Comparison of ENCODE assay signal across 11 cellular contexts in genomic region chr5:134227786-134228185, GRCh38. TPM values are rescaled to one million over a fixed set of nuclear protein-coding genes. Genes with fewer than 3 reads are reported as not detected.
DNase-seq lines count a peak whose midpoint lies in the region; ATAC-seq, FAIRE-seq and TF ChIP-seq lines count a peak whose summit lies in the region.
"Had no signal": no experiment of that assay in that cellular context is flagged by ENCODE, and none has a peak within 500 bp of the region (broad histone marks: within the 10 kb centered on the region; RNA-seq: fewer than 3 reads in every experiment).

No MANE protein-coding gene starts in this region.

- H3K4me1 ChIP-seq in HEK293 (ENCODE audit: control insufficient read depth, insufficient read depth, low read length), result no peaks in the 10 kb centered on the region; the same call in 1 of the 2 replicates
- H3K4me1 ChIP-seq in astrocyte (ENCODE audit: insufficient read depth, low read length), result peaks cover 17% of the 10 kb centered on the region
- peaks cover 25% of the 10 kb centered on the region for H3K4me1 ChIP-seq in psoas muscle

- peaks cover 26% of the 10 kb centered on the region for H3K4me1 Mint-ChIP-seq in T-helper 2 cell treated with Interferon-gamma antibody and Interleukin-4, amounts not matched to agents 5 μg/mL and 100 μg/mL, for 36 hours (ENCODE audit: low read depth)
- H3K4me1 Mint-ChIP-seq in astrocyte (ENCODE audit: low read depth, unreplicated experiment), result peaks cover 5% of the 10 kb centered on the region
- H3K4me1 Mint-ChIP-seq in nephron progenitor cell, result peaks cover 37% of the 10 kb centered on the region

- peaks cover 4% of the 10 kb centered on the region for H3K27me3 Mint-ChIP-seq in T-helper 2 cell treated with Interferon-gamma antibody and Interleukin-4, amounts not matched to agents 5 μg/mL and 100 μg/mL, for 36 hours (ENCODE audit: low read depth)
- H3K27me3 Mint-ChIP-seq in astrocyte (ENCODE audit: low read depth, unreplicated experiment), result no peaks in the 10 kb centered on the region
- H3K27me3 Mint-ChIP-seq in nephron progenitor cell (ENCODE audit: low read depth, poor library complexity), result peaks cover 12% of the 10 kb centered on the region

- FAIRE-seq in astrocyte (lab: Jason Lieb, UNC), result no peak
- FAIRE-seq: A204.1 had no signal

- WGBS in psoas muscle, 3 donors, result 79 to 82% (median 81%) methylated on average over 3 of the region's 3 CpGs

- TF ChIP-seq CTCF in HEK293 (tag by site-specific recombination; IDR thresholded peaks at IDR 0.05), result no peak
- TF ChIP-seq CTCF in astrocyte (IDR thresholded peaks at IDR 0.05; ENCODE audit: insufficient read depth, low read depth, low read length), result no peak
- no peak for TF ChIP-seq CTCF in nephron progenitor cell (IDR thresholded peaks at IDR 0.05)
- no peak for TF ChIP-seq CTCF in psoas muscle (IDR thresholded peaks at IDR 0.05)

- no peaks in the 10 kb centered on the region for H3K9me3 ChIP-seq in HEK293 (ENCODE audit: control insufficient read depth, insufficient read depth, low read depth, low read length)
- H3K9me3 ChIP-seq in astrocyte (ENCODE audit: insufficient read depth, low read depth, low read length), result no peaks in the 10 kb centered on the region
- H3K9me3 ChIP-seq in psoas muscle, result no peaks in the 10 kb centered on the region
- H3K9me3 ChIP-seq: mucosa of descending colon, thyroid gland had no signal

- no peak for DNase-seq in T-helper 2 cell treated with Interferon-gamma antibody and Interleukin-4, amounts not matched to agents 5 μg/mL and 100 μg/mL, for 36 hours (ENCODE audit: low spot score)
- DNase-seq in T-helper 2 cell, result no peak
- no peak for DNase-seq in astrocyte (ENCODE audit: low read depth)
- DNase-seq in nephron progenitor cell, result no peak
- DNase-seq in NK-92 treated with Interleukin-12 subunit alpha and Interleukin-12 subunit beta, amount 100 ng/mL, for 24 hours (lab: John Stamatoyannopoulos, UW), result no peak
- DNase-seq in cerebellum (ENCODE audit: low spot score), result no peak
- DNase-seq in psoas muscle, result no peak

- H3K79me2 ChIP-seq in astrocyte (ENCODE audit: insufficient read depth, low read length), result peaks cover 44% of the 10 kb centered on the region

- ATAC-seq in psoas muscle, result no peak

- H3K36me3 ChIP-seq in HEK293 (ENCODE audit: control insufficient read depth in 2 of 2, insufficient read depth in 1 of 2, low read length in 2 of 2), result peaks cover 0 to 8% of the 10 kb centered on the region in 2 experiments; a peak in 1 of 3 replicates
- H3K36me3 ChIP-seq in astrocyte (ENCODE audit: insufficient read depth, low read length), result no peaks in the 10 kb centered on the region
- H3K36me3 ChIP-seq in psoas muscle (ENCODE audit: insufficient read depth in 1 of 2, low read depth in 1 of 2), result no peaks in the 10 kb centered on the region
- H3K36me3 ChIP-seq: thyroid gland had no signal

- CTCF ChIA-PET in HEK293 (lab: Yijun Ruan, JAX), result interaction anchor here (1.1 kb wide), 1 partner anchor 62 kb away, joined by 3 read pairs; no protein-coding TSS in a partner anchor

- H3K4me3 ChIP-seq in HEK293 (ENCODE audit: low read depth, low read length) (no peak overlapping the region), astrocyte (ENCODE audit: insufficient read depth, low read depth, low read length) (no peak overlapping the region), psoas muscle (no peak overlapping the region)
- H3K4me3 ChIP-seq: mucosa of descending colon had no signal

- no peaks in the 10 kb centered on the region for H3K9me3 Mint-ChIP-seq in T-helper 2 cell treated with Interferon-gamma antibody and Interleukin-4, amounts not matched to agents 5 μg/mL and 100 μg/mL, for 36 hours
- H3K9me3 Mint-ChIP-seq in astrocyte (ENCODE audit: unreplicated experiment) (no peaks in the 10 kb centered on the region), nephron progenitor cell (no peaks in the 10 kb centered on the region)

- intact Hi-C loops in psoas muscle (cut with DNase I), result loop anchor here (2.0 to 5.0 kb wide), 2 partner anchors 13 to 35 kb away; no protein-coding TSS in a partner anchor

- POLR2A ChIA-PET in HEK293 (lab: Yijun Ruan, JAX), result interaction anchor here (1.2 to 4.0 kb wide), 3 partner anchors 11 to 181 kb away, joined by 3 to 47 read pairs (median 10); no protein-coding TSS in a partner anchor

- H3K27ac ChIP-seq in HEK293 (ENCODE audit: extremely low read depth, low read depth, low read length) (no peak overlapping the region), astrocyte (ENCODE audit: low read depth, low read length) (no peak overlapping the region), psoas muscle (no peak overlapping the region)

- H3K4me2 ChIP-seq in astrocyte (ENCODE audit: low read length), result no peak overlapping the region

- peak overlapping the region; percentile 80 for H3K4me3 Mint-ChIP-seq in T-helper 2 cell treated with Interferon-gamma antibody and Interleukin-4, amounts not matched to agents 5 μg/mL and 100 μg/mL, for 36 hours
- peak overlapping the region; percentile 91 for H3K4me3 Mint-ChIP-seq in astrocyte (ENCODE audit: unreplicated experiment)
- peak overlapping the region; percentile 99 for H3K4me3 Mint-ChIP-seq in nephron progenitor cell

- no peak overlapping the region for H3K9ac ChIP-seq in astrocyte (ENCODE audit: low read length)

- H2AFZ ChIP-seq in astrocyte (ENCODE audit: low read depth, low read length), result no peak overlapping the region

- H3K27me3 ChIP-seq in astrocyte (ENCODE audit: insufficient read depth, low read length) (no peaks in the 10 kb centered on the region), psoas muscle (ENCODE audit: insufficient read depth in 3 of 3, low read length in 2 of 3) (no peaks in the 10 kb centered on the region)
- H3K27me3 ChIP-seq: thyroid gland had no signal

- peaks cover 23% of the 10 kb centered on the region for H3K36me3 Mint-ChIP-seq in T-helper 2 cell treated with Interferon-gamma antibody and Interleukin-4, amounts not matched to agents 5 μg/mL and 100 μg/mL, for 36 hours (ENCODE audit: low read depth)
- no peaks in the 10 kb centered on the region for H3K36me3 Mint-ChIP-seq in astrocyte (ENCODE audit: low read depth, unreplicated experiment)
- H3K36me3 Mint-ChIP-seq in nephron progenitor cell (ENCODE audit: low read depth), result peaks cover 8% of the 10 kb centered on the region

- H3K27ac Mint-ChIP-seq in T-helper 2 cell treated with Interferon-gamma antibody and Interleukin-4, amounts not matched to agents 5 μg/mL and 100 μg/mL, for 36 hours, result peak overlapping the region; percentile 98
- H3K27ac Mint-ChIP-seq in astrocyte (ENCODE audit: unreplicated experiment) (no peak overlapping the region), nephron progenitor cell (no peak overlapping the region)

- peaks cover 26% of the 10 kb centered on the region for H4K20me1 ChIP-seq in astrocyte (ENCODE audit: insufficient read depth, low read length)

TF ChIP-seq in HEK293, 187 proteins besides CTCF, POLR2A, EP300 and RAD21:
- no peak for TF ChIP-seq ZNF518A (tag by site-specific recombination; conservative IDR thresholded peaks at IDR 0.05; ENCODE audit: low read depth)
- peak; percentile 58; the same call in 1 of the 2 replicates for TF ChIP-seq ZNF362 (tag by site-specific recombination; IDR thresholded peaks at IDR 0.05)

RNA-seq across cellular contexts. Expression of gene PPP2CA, which starts 1.9 kb away (rescaled TPM):
- total RNA-seq in astrocyte (172 and 180 TPM in 2 replicates), cerebellum (98.4 TPM), psoas muscle (100 to 1,000 TPM; 107 to 140 (median 123) TPM)
- polyA plus RNA-seq in psoas muscle, result 100 to 1,000 TPM in 1 of 3 donors, 10 to 100 TPM in 2; 53.0 to 105 (median 95.3) TPM

RNA-seq across cellular contexts. Expression of gene SKP1, which starts 51.0 kb away (rescaled TPM):
- total RNA-seq in astrocyte (375 and 399 TPM in 2 replicates), cerebellum (167 TPM), psoas muscle (100 to 1,000 TPM; 341 to 485 (median 393) TPM)
- polyA plus RNA-seq in psoas muscle, result 1,000 to 10,000 TPM in 1 of 3 donors, 100 to 1,000 TPM in 2; 581 to 1,174 (median 638) TPM
